Comparison of ENCODE assay signal across 17 cellular contexts in the genomic region with DNA sequence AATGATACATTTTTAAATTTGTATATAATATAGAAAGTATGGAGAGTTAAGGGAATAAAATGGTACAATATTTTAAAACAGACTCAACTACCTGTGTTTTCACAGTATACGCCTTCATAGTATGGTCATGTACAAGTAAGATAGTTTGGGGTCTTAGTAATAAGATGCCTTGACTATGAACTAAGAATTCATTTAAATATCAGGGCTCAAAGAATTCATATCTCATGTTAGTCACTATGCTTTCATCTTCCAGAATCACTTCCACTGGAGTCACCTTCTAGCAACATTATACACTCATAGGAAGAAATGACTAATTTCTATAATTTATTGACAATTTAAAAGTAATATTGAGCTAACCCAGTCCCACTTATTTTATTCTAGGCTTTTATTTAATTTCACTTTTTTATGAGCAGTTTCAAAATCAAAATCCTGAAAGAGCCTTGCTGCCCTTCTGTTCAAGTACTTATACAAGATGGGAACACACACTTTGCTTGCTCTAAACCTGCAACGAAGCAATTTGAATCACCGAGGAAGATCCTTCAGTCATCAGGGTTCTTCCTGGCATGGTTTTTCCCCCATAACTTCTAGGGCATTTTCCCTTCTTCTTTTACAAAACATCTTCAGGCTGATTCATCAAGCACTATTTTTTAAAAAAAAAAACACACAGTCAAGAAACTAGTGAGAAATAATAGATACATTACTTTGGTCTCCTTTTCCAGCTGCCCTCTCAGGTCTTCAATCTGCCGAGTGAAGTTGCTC.
DNase-seq lines count a peak whose midpoint lies in the region; ATAC-seq and TF ChIP-seq lines count a peak whose summit lies in the region.
"Had no signal": no experiment of that assay in that cellular context is flagged by ENCODE, and none has a peak within 500 bp of the region (broad histone marks: within the 10 kb centered on the region; RNA-seq: fewer than 3 reads in every experiment).

No MANE protein-coding gene starts in this region.

- H3K27ac ChIP-seq in SK-N-SH (ENCODE audit: low read depth in 2 of 2, low read length in 1 of 2), result peak overlapping the region in 1 of 2 experiments; percentile 6; a peak in 1 of 4 replicates
- H3K27ac ChIP-seq in WERI-Rb-1, result no peak overlapping the region
- H3K27ac ChIP-seq in coronary artery, result no peak overlapping the region
- H3K27ac ChIP-seq: 22Rv1 had no signal

- no peaks in the 10 kb centered on the region for H3K79me2 ChIP-seq in SK-N-SH (ENCODE audit: insufficient read depth)

- no peaks in the 10 kb centered on the region for H3K9me3 Mint-ChIP-seq in activated naive CD8-positive, alpha-beta T cell (ENCODE audit: low read depth)
- H3K9me3 Mint-ChIP-seq in activated naive CD8-positive, alpha-beta T cell treated with anti-CD3 and anti-CD28 coated beads for 36 hours, result no peaks in the 10 kb centered on the region
- H3K9me3 Mint-ChIP-seq in stimulated activated naive CD8-positive, alpha-beta T cell treated with anti-CD3 and anti-CD28 coated beads, Interleukin-15, Interleukin-2, amounts not matched to agents 100 ng/mL and 50 ng/mL, for 24 hours, result no peaks in the 10 kb centered on the region
- H3K9me3 Mint-ChIP-seq: CD8-positive, alpha-beta T cell; HFFc6 had no signal

- WGBS in SK-N-SH (ENCODE audit: low lambda C conversion rate), result 77% methylated on average over 4 of the region's 4 CpGs

- no peaks in the 10 kb centered on the region for H3K27me3 ChIP-seq in SK-N-SH (ENCODE audit: insufficient read depth)
- no peaks in the 10 kb centered on the region for H3K27me3 ChIP-seq in WERI-Rb-1 (ENCODE audit: insufficient read depth, low read depth, severe bottlenecking)

- ATAC-seq in SK-N-SH treated with all-trans-retinoic acid at 6 μM for 48 hours, result no peak
- ATAC-seq: CD8-positive, alpha-beta T cell had no signal

- H3K9me3 ChIP-seq in SK-N-SH, result no peaks in the 10 kb centered on the region
- H3K9me3 ChIP-seq in WERI-Rb-1 (ENCODE audit: severe bottlenecking), result no peaks in the 10 kb centered on the region

- peaks cover 14% of the 10 kb centered on the region for H3F3A ChIP-seq in SK-N-SH (replicated peaks; ENCODE audit: insufficient read depth)

- H3K36me3 ChIP-seq in SK-N-SH (replicated peaks in 1 of 2; ENCODE audit: control insufficient read depth in 1 of 2, insufficient read depth in 2 of 2, low read length in 1 of 2), result no peaks in the 10 kb centered on the region
- H3K36me3 ChIP-seq in WERI-Rb-1, result no peaks in the 10 kb centered on the region

- peak overlapping the region; percentile 87 for H3K27ac Mint-ChIP-seq in activated naive CD8-positive, alpha-beta T cell
- H3K27ac Mint-ChIP-seq in activated naive CD8-positive, alpha-beta T cell treated with anti-CD3 and anti-CD28 coated beads for 36 hours, result no peak overlapping the region
- H3K27ac Mint-ChIP-seq in stimulated activated naive CD8-positive, alpha-beta T cell treated with anti-CD3 and anti-CD28 coated beads, Interleukin-15, Interleukin-2, amounts not matched to agents 100 ng/mL and 50 ng/mL, for 24 hours, result peak overlapping the region; percentile 36
- H3K27ac Mint-ChIP-seq: CD8-positive, alpha-beta T cell had no signal

- H3K36me3 Mint-ChIP-seq in activated naive CD8-positive, alpha-beta T cell, result no peaks in the 10 kb centered on the region
- no peaks in the 10 kb centered on the region for H3K36me3 Mint-ChIP-seq in activated naive CD8-positive, alpha-beta T cell treated with anti-CD3 and anti-CD28 coated beads for 36 hours
- H3K36me3 Mint-ChIP-seq in stimulated activated naive CD8-positive, alpha-beta T cell treated with anti-CD3 and anti-CD28 coated beads, Interleukin-15, Interleukin-2, amounts not matched to agents 100 ng/mL and 50 ng/mL, for 24 hours (ENCODE audit: low read depth), result no peaks in the 10 kb centered on the region
- H3K36me3 Mint-ChIP-seq: CD8-positive, alpha-beta T cell; IgD-negative memory B cell had no signal

- H3K4me3 ChIP-seq in SK-N-SH (ENCODE audit: low read depth in 2 of 2, low read length in 1 of 2) (no peak overlapping the region), epithelial cell of esophagus (ENCODE audit: low read length) (no peak overlapping the region), WERI-Rb-1 (ENCODE audit: low read depth, low read length) (no peak overlapping the region), coronary artery (no peak overlapping the region)

- CTCF ChIA-PET in SK-N-SH (lab: Yijun Ruan, JAX), result no interaction called here

- H3K9ac ChIP-seq in SK-N-SH, result no peak overlapping the region

- no peak for TF ChIP-seq RAD21 in SK-N-SH (IDR thresholded peaks at IDR 0.05; ENCODE audit: low read length)

- DNase-seq in SK-N-SH (no peak), epithelial cell of esophagus (ENCODE audit: low read depth) (peak; percentile 9), WERI-Rb-1 (no peak), coronary artery (ENCODE audit: low spot score) (no peak)
- no peak for DNase-seq in activated naive CD8-positive, alpha-beta T cell treated with anti-CD3 and anti-CD28 coated beads for 36 hours
- DNase-seq: CD8-positive, alpha-beta T cell; DND-41; GF-D8; HFFc6; NCI-H187 treated with DMSO at 0.1 percent for 48 hours; NCI-H446 treated with DMSO at 0.1 percent for 48 hours; NCI-H748 treated with DMSO at 0.1 percent for 48 hours had no signal

- TF ChIP-seq EP300 in SK-N-SH (IDR thresholded peaks at IDR 0.05; ENCODE audit: borderline replicate concordance in 1 of 2, low read depth in 1 of 2, low read length in 1 of 2), result no peak

- H4K20me1 ChIP-seq in SK-N-SH (ENCODE audit: insufficient read depth), result no peaks in the 10 kb centered on the region

- no peak overlapping the region for H3K4me3 Mint-ChIP-seq in activated naive CD8-positive, alpha-beta T cell
- H3K4me3 Mint-ChIP-seq in activated naive CD8-positive, alpha-beta T cell treated with anti-CD3 and anti-CD28 coated beads for 36 hours, result no peak overlapping the region
- no peak overlapping the region for H3K4me3 Mint-ChIP-seq in stimulated activated naive CD8-positive, alpha-beta T cell treated with anti-CD3 and anti-CD28 coated beads, Interleukin-15, Interleukin-2, amounts not matched to agents 100 ng/mL and 50 ng/mL, for 24 hours
- H3K4me3 Mint-ChIP-seq: CD8-positive, alpha-beta T cell; HFFc6; IgD-negative memory B cell had no signal

- H3K4me2 ChIP-seq in SK-N-SH, result peak overlapping the region; percentile 26; the same call in 1 of the 2 replicates

- POLR2A ChIA-PET in SK-N-SH (lab: Yijun Ruan, JAX), result no interaction called here

- TF ChIP-seq CTCF in SK-N-SH (IDR thresholded peaks at IDR 0.05), result no peak
- TF ChIP-seq CTCF in epithelial cell of esophagus (IDR thresholded peaks at IDR 0.05; ENCODE audit: insufficient read depth, low read depth, low read length, missing control alignments), result no peak
- TF ChIP-seq CTCF in WERI-Rb-1 (IDR thresholded peaks at IDR 0.05; ENCODE audit: low read depth, low read length), result no peak
- TF ChIP-seq CTCF in coronary artery (IDR thresholded peaks at IDR 0.05), result no peak

- H3K4me1 ChIP-seq in SK-N-SH (ENCODE audit: control insufficient read depth in 1 of 2, insufficient read depth in 2 of 2, low read depth in 1 of 2, low read length in 1 of 2), result peaks cover 3 to 22% of the 10 kb centered on the region in 2 experiments; a peak in 3 of 4 replicates

- no peaks in the 10 kb centered on the region for H3K9me2 ChIP-seq in SK-N-SH

- peak overlapping the region; percentile 48; the same call in 1 of the 2 replicates for H2AFZ ChIP-seq in SK-N-SH (ENCODE audit: low read depth)

- peaks cover 11% of the 10 kb centered on the region for H3K4me1 Mint-ChIP-seq in activated naive CD8-positive, alpha-beta T cell (ENCODE audit: low read depth)
- peaks cover 15% of the 10 kb centered on the region for H3K4me1 Mint-ChIP-seq in activated naive CD8-positive, alpha-beta T cell treated with anti-CD3 and anti-CD28 coated beads for 36 hours
- peaks cover 27% of the 10 kb centered on the region for H3K4me1 Mint-ChIP-seq in stimulated activated naive CD8-positive, alpha-beta T cell treated with anti-CD3 and anti-CD28 coated beads, Interleukin-15, Interleukin-2, amounts not matched to agents 100 ng/mL and 50 ng/mL, for 24 hours (ENCODE audit: low read depth)

- no peaks in the 10 kb centered on the region for H3K27me3 Mint-ChIP-seq in activated naive CD8-positive, alpha-beta T cell
- peaks cover 3% of the 10 kb centered on the region for H3K27me3 Mint-ChIP-seq in activated naive CD8-positive, alpha-beta T cell treated with anti-CD3 and anti-CD28 coated beads for 36 hours
- H3K27me3 Mint-ChIP-seq in stimulated activated naive CD8-positive, alpha-beta T cell treated with anti-CD3 and anti-CD28 coated beads, Interleukin-15, Interleukin-2, amounts not matched to agents 100 ng/mL and 50 ng/mL, for 24 hours, result no peaks in the 10 kb centered on the region

TF ChIP-seq in SK-N-SH, 30 proteins besides CTCF, POLR2A, EP300 and RAD21 (continues in another document):
- TF ChIP-seq, protein P1, sequence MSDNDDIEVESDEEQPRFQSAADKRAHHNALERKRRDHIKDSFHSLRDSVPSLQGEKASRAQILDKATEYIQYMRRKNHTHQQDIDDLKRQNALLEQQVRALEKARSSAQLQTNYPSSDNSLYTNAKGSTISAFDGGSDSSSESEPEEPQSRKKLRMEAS (IDR thresholded peaks at IDR 0.05; ENCODE audit: low read depth), result no peak
- no peak for TF ChIP-seq FOXJ3 (CRISPR knock-in tag; IDR thresholded peaks at IDR 0.05)
- no peak for TF ChIP-seq MEF2A (IDR thresholded peaks at IDR 0.05; ENCODE audit: borderline replicate concordance, low read depth)
- no peak for TF ChIP-seq EZH2phosphoT487 (IDR thresholded peaks at IDR 0.05; ENCODE audit: borderline replicate concordance, low read depth)
- TF ChIP-seq POLR2AphosphoS5 (IDR thresholded peaks at IDR 0.05; ENCODE audit: low read depth, low read length), result no peak

TF ChIP-seq in SK-N-SH treated with all-trans-retinoic acid at 6 μM for 48 hours, 23 proteins besides CTCF, POLR2A, EP300 and RAD21 (continues in another document):
- TF ChIP-seq, protein P2, sequence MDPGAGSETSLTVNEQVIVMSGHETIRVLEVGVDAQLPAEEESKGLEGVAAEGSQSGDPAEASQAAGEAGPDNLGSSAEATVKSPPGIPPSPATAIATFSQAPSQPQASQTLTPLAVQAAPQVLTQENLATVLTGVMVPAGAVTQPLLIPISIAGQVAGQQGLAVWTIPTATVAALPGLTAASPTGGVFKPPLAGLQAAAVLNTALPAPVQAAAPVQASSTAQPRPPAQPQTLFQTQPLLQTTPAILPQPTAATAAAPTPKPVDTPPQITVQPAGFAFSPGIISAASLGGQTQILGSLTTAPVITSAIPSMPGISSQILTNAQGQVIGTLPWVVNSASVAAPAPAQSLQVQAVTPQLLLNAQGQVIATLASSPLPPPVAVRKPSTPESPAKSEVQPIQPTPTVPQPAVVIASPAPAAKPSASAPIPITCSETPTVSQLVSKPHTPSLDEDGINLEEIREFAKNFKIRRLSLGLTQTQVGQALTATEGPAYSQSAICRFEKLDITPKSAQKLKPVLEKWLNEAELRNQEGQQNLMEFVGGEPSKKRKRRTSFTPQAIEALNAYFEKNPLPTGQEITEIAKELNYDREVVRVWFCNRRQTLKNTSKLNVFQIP (CRISPR knock-in tag; IDR thresholded peaks at IDR 0.05; ENCODE audit: borderline replicate concordance, low read depth), result no peak
- TF ChIP-seq TCF4 (CRISPR knock-in tag; IDR thresholded peaks at IDR 0.05; ENCODE audit: borderline replicate concordance) (no peak), PPARA (CRISPR knock-in tag; IDR thresholded peaks at IDR 0.05; ENCODE audit: borderline replicate concordance) (no peak)
